Comparison of ENCODE assay signal across 15 cellular contexts in the genomic region with DNA sequence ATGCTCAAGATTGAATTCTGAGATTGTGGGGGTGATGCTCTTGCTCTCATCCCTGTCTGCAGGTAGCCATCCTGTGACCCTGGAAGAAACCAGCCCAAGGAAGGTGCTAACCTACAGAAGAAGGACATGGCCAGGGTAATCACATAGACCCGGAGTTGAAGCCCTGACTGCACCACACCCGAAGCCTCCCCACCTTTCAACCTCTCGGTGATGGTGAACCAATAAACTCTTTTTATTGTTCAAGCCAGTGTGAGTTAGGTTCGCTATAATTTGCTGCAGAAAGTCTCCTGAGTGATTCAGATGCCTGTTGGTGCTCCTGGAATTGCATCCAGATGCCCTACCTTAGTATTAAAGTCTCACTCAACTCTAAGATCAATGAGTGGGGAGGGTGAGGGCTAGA.
DNase-seq lines count a peak whose midpoint lies in the region; ATAC-seq and TF ChIP-seq lines count a peak whose summit lies in the region.
"Had no signal": no experiment of that assay in that cellular context is flagged by ENCODE, and none has a peak within 500 bp of the region (broad histone marks: within the 10 kb centered on the region; RNA-seq: fewer than 3 reads in every experiment).

No MANE protein-coding gene starts in this region.

- no peaks in the 10 kb centered on the region for H3K36me3 Mint-ChIP-seq in neural progenitor cell
- H3K36me3 Mint-ChIP-seq in H9 (ENCODE audit: insufficient read depth in 1 of 3, low read depth in 3 of 3): 0 out of 7 replicates have a peak, but pooled peaks cover 0 to under 1% (median 0%) of the 10 kb centered on the region in 3 experiments
- H3K36me3 Mint-ChIP-seq: CD14-positive monocyte; CD8-positive, alpha-beta T cell had no signal

- TF ChIP-seq RAD21 in liver (IDR thresholded peaks at IDR 0.05): no peak

- peaks cover 3 to 44% (median 22%) of the 10 kb centered on the region in 4 donors for H3K4me1 ChIP-seq in liver (ENCODE audit: control insufficient read depth in 4 of 4, insufficient read depth in 4 of 4, low read length in 3 of 4)
- H3K4me1 ChIP-seq in neural progenitor cell: peaks cover 31% of the 10 kb centered on the region
- H3K4me1 ChIP-seq in H9 (ENCODE audit: insufficient read depth, low read length): no peaks in the 10 kb centered on the region
- H3K4me1 ChIP-seq: BE2C had no signal

- ATAC-seq in GM21786 (IDR thresholded peaks at IDR 0.05; ENCODE audit: unreplicated experiment): no peak
- ATAC-seq in HG02678 (IDR thresholded peaks at IDR 0.05; ENCODE audit: unreplicated experiment): no peak
- ATAC-seq: CD8-positive, alpha-beta T cell had no signal

- H3K36me3 ChIP-seq in liver (ENCODE audit: control insufficient read depth in 4 of 4, insufficient read depth in 3 of 4, low read depth in 1 of 4, low read length in 3 of 4) (no peaks in the 10 kb centered on the region), neural progenitor cell (no peaks in the 10 kb centered on the region)
- H3K36me3 ChIP-seq: BE2C had no signal

- no peak overlapping the region for H2BK12ac ChIP-seq in H9 (ENCODE audit: insufficient read length, low read depth, low read length)

- TF ChIP-seq CTCF in C4-2B (conservative IDR thresholded peaks at IDR 0.05) (no peak), VCaP (conservative IDR thresholded peaks at IDR 0.05) (no peak), liver (IDR thresholded peaks at IDR 0.05; ENCODE audit: low read depth, low read length, missing input control) (no peak), neural progenitor cell (IDR thresholded peaks at IDR 0.05) (no peak), H9 (conservative IDR thresholded peaks at IDR 0.05) (no peak)

- H4K91ac ChIP-seq in H9 (ENCODE audit: insufficient read length, low read depth, low read length): no peak overlapping the region

- H3K27ac Mint-ChIP-seq in neural progenitor cell: peak overlapping the region; percentile 7
- H3K27ac Mint-ChIP-seq in H9: no peak overlapping the region
- H3K27ac Mint-ChIP-seq: CD14-positive monocyte; CD8-positive, alpha-beta T cell had no signal

- H3K23ac ChIP-seq in H9 (ENCODE audit: insufficient read length, low read depth, low read length): no peak overlapping the region

- H3K27me3 Mint-ChIP-seq in neural progenitor cell (ENCODE audit: insufficient read depth, low read depth) (no peaks in the 10 kb centered on the region), H9 (ENCODE audit: low read depth) (peaks cover 3% of the 10 kb centered on the region; the same call in 1 of the 2 replicates)

- H3K4me1 Mint-ChIP-seq in neural progenitor cell: peaks cover 36% of the 10 kb centered on the region
- H3K4me1 Mint-ChIP-seq in H9: peaks cover 37 to 39% of the 10 kb centered on the region in 2 experiments

- H2BK15ac ChIP-seq in H9 (ENCODE audit: low read depth, low read length): no peak overlapping the region

- no peak overlapping the region for H2BK20ac ChIP-seq in H9 (ENCODE audit: low read depth, low read length, poor library complexity, severe bottlenecking)

- H3K9me3 Mint-ChIP-seq in neural progenitor cell: no peaks in the 10 kb centered on the region
- no peaks in the 10 kb centered on the region for H3K9me3 Mint-ChIP-seq in H9
- H3K9me3 Mint-ChIP-seq: CD14-positive monocyte; CD8-positive, alpha-beta T cell had no signal

- H3F3A ChIP-seq in neural progenitor cell (ENCODE audit: low read depth): peaks cover 6% of the 10 kb centered on the region

- no peak overlapping the region for H2BK120ac ChIP-seq in H9 (ENCODE audit: low read depth, low read length, poor library complexity, severe bottlenecking)

- H3K4me3 ChIP-seq in liver (ENCODE audit: low read depth in 1 of 3, low read length in 3 of 3) (peak overlapping the region in 2 of 3 donors; percentile 7 to 45), neural progenitor cell (no peak overlapping the region)
- H3K4me3 ChIP-seq: GM23248 had no signal

- no peak overlapping the region for H3K18ac ChIP-seq in H9 (ENCODE audit: insufficient read length, low read depth, low read length)

- H3K56ac ChIP-seq in H9 (ENCODE audit: insufficient read length, low read depth, low read length): no peak overlapping the region

- no peaks in the 10 kb centered on the region for H3K79me1 ChIP-seq in H9 (ENCODE audit: insufficient read depth, low read depth, low read length, poor library complexity, severe bottlenecking)

- H3K27me3 ChIP-seq in liver (ENCODE audit: control insufficient read depth in 4 of 4, insufficient read depth in 4 of 4, low read length in 3 of 4) (no peaks in the 10 kb centered on the region), neural progenitor cell (no peaks in the 10 kb centered on the region), H9 (ENCODE audit: insufficient read depth, low read length) (no peaks in the 10 kb centered on the region)
- H3K27me3 ChIP-seq: BE2C had no signal

- H3K14ac ChIP-seq in H9 (ENCODE audit: insufficient read depth, low read length): no peak overlapping the region

- H3K4ac ChIP-seq in H9 (ENCODE audit: low read depth, low read length): no peak overlapping the region

- no peaks in the 10 kb centered on the region for H3K23me2 ChIP-seq in H9 (ENCODE audit: insufficient read length, low read depth, low read length, poor library complexity, severe bottlenecking)

- DNase-seq in neural progenitor cell (ENCODE audit: low spot score): no peak
- no peak for DNase-seq in H9
- no peak for DNase-seq in dedifferentiated amniotic fluid mesenchymal stem cell (ENCODE audit: extremely low spot score)
- DNase-seq: BE2C; CD8-positive, alpha-beta T cell; COR-L47; GF-D8; GM23248; H7 had no signal

- H3K9ac ChIP-seq in liver (ENCODE audit: low read depth in 1 of 2, low read length in 2 of 2) (peak overlapping the region; percentile 44 to 92), neural progenitor cell (no peak overlapping the region), H9 (ENCODE audit: extremely low read depth, insufficient read length, low read length) (no peak overlapping the region)
- H3K9ac ChIP-seq: GM23248 had no signal

- H2BK5ac ChIP-seq in H9 (ENCODE audit: insufficient read length, low read length): no peak overlapping the region

- no peaks in the 10 kb centered on the region for H3K79me2 ChIP-seq in neural progenitor cell (ENCODE audit: low read depth)
- H3K79me2 ChIP-seq in H9 (ENCODE audit: insufficient read depth, low read length): no peaks in the 10 kb centered on the region

- H3K4me2 ChIP-seq in neural progenitor cell (peak overlapping the region; percentile 39), H9 (ENCODE audit: insufficient read depth, insufficient read length, low read length) (no peak overlapping the region)

- H3T11ph ChIP-seq in H9 (ENCODE audit: low read length): no peak overlapping the region

- H3K4me3 Mint-ChIP-seq in neural progenitor cell (no peak overlapping the region), H9 (no peak overlapping the region)
- H3K4me3 Mint-ChIP-seq: CD8-positive, alpha-beta T cell had no signal

- H3K27ac ChIP-seq in C4-2B (peak overlapping the region; percentile 68), VCaP (peak overlapping the region; percentile 39; the same call in 1 of the 2 replicates), liver (ENCODE audit: low read depth in 1 of 2, low read length in 2 of 2) (peak overlapping the region; percentile 94 to 98), neural progenitor cell (no peak overlapping the region), H9 (ENCODE audit: insufficient read length, low read depth, low read length) (no peak overlapping the region)
- H3K27ac ChIP-seq: GM23248 had no signal

- no peak overlapping the region for H2AK5ac ChIP-seq in H9 (ENCODE audit: insufficient read length, low read length)

- WGBS in liver: 72% methylated on average over 4 of the region's 4 CpGs
- WGBS in H9 (ENCODE audit: extremely low coverage, insufficient read length, low lambda C conversion rate): no CpG with 5 or more reads among the region's 4 CpGs

- H2AFZ ChIP-seq in neural progenitor cell (replicated peaks) (peak overlapping the region; percentile 48), H9 (ENCODE audit: low read length) (no peak overlapping the region)
- H2AFZ ChIP-seq: GM23248 had no signal

- no peaks in the 10 kb centered on the region for H3K9me3 ChIP-seq in liver (ENCODE audit: control insufficient read depth in 4 of 4, low read length in 3 of 4)
- no peaks in the 10 kb centered on the region for H3K9me3 ChIP-seq in neural progenitor cell (ENCODE audit: low read depth)
- no peaks in the 10 kb centered on the region for H3K9me3 ChIP-seq in H9 (ENCODE audit: control insufficient read depth, low read depth, low read length)
- H3K9me3 ChIP-seq: BE2C had no signal

- H4K8ac ChIP-seq in H9 (replicated peaks; ENCODE audit: insufficient read length, low read depth, low read length): no peak overlapping the region

- no peak overlapping the region for H4K5ac ChIP-seq in H9 (ENCODE audit: insufficient read length, low read depth, low read length)

- no peaks in the 10 kb centered on the region for H4K20me1 ChIP-seq in neural progenitor cell (ENCODE audit: low read depth)
- H4K20me1 ChIP-seq in H9 (ENCODE audit: control insufficient read depth, insufficient read depth, insufficient read length): no peaks in the 10 kb centered on the region

TF ChIP-seq in liver, 16 proteins besides CTCF, POLR2A, EP300 and RAD21:
- TF ChIP-seq JUND (IDR thresholded peaks at IDR 0.05): no peak
- TF ChIP-seq, protein P1, sequence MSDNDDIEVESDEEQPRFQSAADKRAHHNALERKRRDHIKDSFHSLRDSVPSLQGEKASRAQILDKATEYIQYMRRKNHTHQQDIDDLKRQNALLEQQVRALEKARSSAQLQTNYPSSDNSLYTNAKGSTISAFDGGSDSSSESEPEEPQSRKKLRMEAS (IDR thresholded peaks at IDR 0.05): no peak
- no peak for TF ChIP-seq EGR1 (IDR thresholded peaks at IDR 0.05; ENCODE audit: low read depth in 2 of 2)
- no peak for TF ChIP-seq RXRA (IDR thresholded peaks at IDR 0.05)
- no peak for TF ChIP-seq HNF4G (IDR thresholded peaks at IDR 0.05)
- no peak for TF ChIP-seq FOXA2 (IDR thresholded peaks at IDR 0.05)
- no peak for TF ChIP-seq GABPA (IDR thresholded peaks at IDR 0.05 in 1 of 2, conservative IDR thresholded peaks at IDR 0.05 in 1 of 2)
- TF ChIP-seq TAF1 (conservative IDR thresholded peaks at IDR 0.05): no peak
- TF ChIP-seq YY1 (IDR thresholded peaks at IDR 0.05): no peak

Comparison
In these comparisons a context has a peak if more than half of its experiments do, and no peak if none do; other contexts are left out.
1. H3K27ac ChIP-seq: peak in C4-2B (single experiment), VCaP (single experiment) and liver (2 of 2); none in neural progenitor cell (single experiment) and H9 (single experiment).
2. H3K9ac ChIP-seq: peak in liver (2 of 2); none in neural progenitor cell (single experiment) and H9 (single experiment).